In genomic region chr3:73327052-73327451, GRCh38 we compare ENCODE assay signal across 25 cellular contexts.
"Had no signal": no experiment of that assay in that cellular context is flagged by ENCODE, and none has a peak within 500 bp of the region (broad histone marks: within the 10 kb centered on the region; RNA-seq: fewer than 3 reads in every experiment).

No MANE protein-coding gene starts in this region.

- FAIRE-seq: astrocyte, endothelial cell of umbilical vein, islet of Langerhans had no signal

- H3K4me3 ChIP-seq: left lung, mucosa of descending colon, right lobe of liver, skin epidermis, testis, transverse colon had no signal

- H3K4me1 ChIP-seq: left lung, right lobe of liver had no signal

- H3K27ac ChIP-seq: brain microvascular endothelial cell, left lung, right lobe of liver, skin epidermis, testis, transverse colon had no signal

- DNase-seq: activated CD4-positive, alpha-beta T cell treated with anti-CD3 and anti-CD28 coated beads for 4 hours; activated CD4-positive, alpha-beta T cell treated with anti-CD3 and anti-CD28 coated beads, Interleukin-2, amount 50 U/mL, for 4 hours; activated CD8-positive, alpha-beta memory T cell treated with anti-CD3 and anti-CD28 coated beads for 24 hours; activated effector memory CD4-positive, alpha-beta T cell treated with anti-CD3 and anti-CD28 coated beads, Interleukin-2, amount 50 U/mL, for 16 hours; activated naive CD4-positive, alpha-beta T cell treated with anti-CD3 and anti-CD28 coated beads for 36 hours; activated naive CD8-positive, alpha-beta T cell treated with anti-CD3 and anti-CD28 coated beads, Interleukin-2, amount 10 ng/mL, durations not matched to agents 7 days and 5 days; brain microvascular endothelial cell; caudate nucleus; cortex of kidney; effector memory CD8-positive, alpha-beta T cell; foreskin fibroblast; left lung; mucosa of descending colon; posterior cingulate gyrus; right lobe of liver; stimulated activated CD4-positive, alpha-beta T cell treated with anti-CD3 and anti-CD28 coated beads, Interleukin-12 subunit alpha, Interleukin-12 subunit beta, amount 100 ng/mL, for 4 hours; stimulated activated CD4-positive, alpha-beta T cell treated with anti-CD3 and anti-CD28 coated beads, Interleukin-4, amount 100 ng/mL, for 1 hour; stimulated activated naive CD8-positive, alpha-beta T cell treated with anti-CD3 and anti-CD28 coated beads, Interleukin-15, Interleukin-2, amounts not matched to agents 100 U/mL and 50 U/mL, for 24 hours; testis; transverse colon had no signal

- ATAC-seq: effector memory CD8-positive, alpha-beta T cell; left lung; mucosa of descending colon; natural killer cell treated with Interleukin-12 subunit alpha and Interleukin-12 subunit beta and Interleukin-15 and Interleukin-18, amount 100 ng/mL, for 72 hours; right lobe of liver; stimulated activated naive CD8-positive, alpha-beta T cell treated with anti-CD3 and anti-CD28 coated beads, Interleukin-15, Interleukin-2, amounts not matched to agents 100 U/mL and 50 U/mL, for 24 hours had no signal

- H3K27me3 ChIP-seq: brain microvascular endothelial cell, left lung, right lobe of liver, testis, transverse colon had no signal

- H3K9me3 ChIP-seq: mucosa of descending colon, right lobe of liver, testis, transverse colon had no signal

- H3K36me3 ChIP-seq: brain microvascular endothelial cell, left lung, right lobe of liver, transverse colon had no signal
